In genomic region chr17:68580236-68580903, GRCh38 we compare ENCODE assay signal across 13 cellular contexts. TPM values are rescaled to one million over a fixed set of nuclear protein-coding genes. Genes with fewer than 3 reads are reported as not detected.
A peak's percentile ranks its signal among the peaks of the same experiment; 100 is the strongest.
DNase-seq lines count a peak whose midpoint lies in the region; ATAC-seq, FAIRE-seq and TF ChIP-seq lines count a peak whose summit lies in the region.
"Had no signal": no experiment of that assay in that cellular context is flagged by ENCODE, and none has a peak within 500 bp of the region (broad histone marks: within the 10 kb centered on the region; RNA-seq: fewer than 3 reads in every experiment).

No MANE protein-coding gene starts in this region.

- intact Hi-C loops in heart left ventricle (cut with DNase I) = no loop called here
- intact Hi-C loops in gastrocnemius medialis (cut with DNase I; ENCODE audit: low total_unique reads) = no loop called here

- H3K27me3 ChIP-seq in heart left ventricle = no peaks in the 10 kb centered on the region
- no peaks in the 10 kb centered on the region for H3K27me3 ChIP-seq in gastrocnemius medialis
- no peaks in the 10 kb centered on the region for H3K27me3 ChIP-seq in foreskin keratinocyte

- TF ChIP-seq POLR2A in heart left ventricle (IDR thresholded peaks at IDR 0.05) (no peak), gastrocnemius medialis (IDR thresholded peaks at IDR 0.05) (no peak), GM12891 (IDR thresholded peaks at IDR 0.05; ENCODE audit: low read depth, low read length) (no peak)

- WGBS in heart left ventricle, 4 donors = 58 to 78% (median 63%) methylated on average over 6 of the region's 6 CpGs

- H3K9me3 ChIP-seq in heart left ventricle = peaks cover 0 to 8% (median 0%) of the 10 kb centered on the region in 12 donors
- no peaks in the 10 kb centered on the region for H3K9me3 ChIP-seq in gastrocnemius medialis
- H3K9me3 ChIP-seq: Caco-2 had no signal

- peak; percentile 81 for DNase-seq in GM03348 (ENCODE audit: low spot score)
- peak; percentile 89 for DNase-seq in SIG-M5 treated with dmso at 0.1 percent for 504 hours (lab: John Stamatoyannopoulos, UW; ENCODE audit: unreplicated experiment)
- peak in 2 of 5 donors; percentile 8 to 41 for DNase-seq in heart left ventricle
- no peak for DNase-seq in gastrocnemius medialis
- no peak for DNase-seq in GM12891 (ENCODE audit: insufficient read length, low spot score)
- no peak for DNase-seq in foreskin keratinocyte
- no peak for DNase-seq in NCI-H446 (lab: John Stamatoyannopoulos, UW)
- DNase-seq: activated CD8-positive, alpha-beta T cell treated with anti-CD3 and anti-CD28 coated beads for 36 hours; Caco-2; H7; natural killer cell had no signal

- ATAC-seq in heart left ventricle (peak in 3 of 4 donors; percentile 54 to 86 (median 74)), gastrocnemius medialis (peak; percentile 32 to 59), foreskin keratinocyte (no peak), HG03565 (IDR thresholded peaks at IDR 0.05; ENCODE audit: unreplicated experiment) (no peak)
- ATAC-seq: activated CD8-positive, alpha-beta T cell treated with anti-CD3 and anti-CD28 coated beads for 36 hours; natural killer cell had no signal

- H3K27ac ChIP-seq in heart left ventricle = peak overlapping the region in 8 of 12 donors; percentile 4 to 92 (median 26)
- peak overlapping the region; percentile 2 to 39 (median 34) for H3K27ac ChIP-seq in gastrocnemius medialis
- no peak overlapping the region for H3K27ac ChIP-seq in foreskin keratinocyte

- TF ChIP-seq CTCF in heart left ventricle (IDR thresholded peaks at IDR 0.05) (no peak), gastrocnemius medialis (IDR thresholded peaks at IDR 0.05 in 4 of 5, conservative IDR thresholded peaks at IDR 0.05 in 1 of 5) (no peak), foreskin keratinocyte (conservative IDR thresholded peaks at IDR 0.05) (no peak)

- in situ Hi-C loops in gastrocnemius medialis (cut with MboI; ENCODE audit: low sequenced_read_pairs in 4 of 4) = no loop called here

- no peak overlapping the region for H3K4me3 ChIP-seq in heart left ventricle
- no peak overlapping the region for H3K4me3 ChIP-seq in gastrocnemius medialis

- FAIRE-seq in GM12891 (lab: Jason Lieb, UNC) = no peak

- H3K4me1 ChIP-seq in heart left ventricle (peaks cover 0 to 48% (median 2%) of the 10 kb centered on the region in 12 donors), gastrocnemius medialis (peaks cover 0 to 15% of the 10 kb centered on the region in 2 donors), foreskin keratinocyte (no peaks in the 10 kb centered on the region)
- H3K4me1 ChIP-seq: Caco-2 had no signal

- H3K36me3 ChIP-seq in heart left ventricle (no peaks in the 10 kb centered on the region), gastrocnemius medialis (no peaks in the 10 kb centered on the region)

TF ChIP-seq in GM12891, 5 proteins besides CTCF, POLR2A, EP300 and RAD21:
- TF ChIP-seq POU2F2 (IDR thresholded peaks at IDR 0.05; ENCODE audit: low read depth, low read length) = no peak
- no peak for TF ChIP-seq PAX5 (IDR thresholded peaks at IDR 0.05; ENCODE audit: insufficient read depth, low read length, severe bottlenecking)
- TF ChIP-seq TAF1 (IDR thresholded peaks at IDR 0.05; ENCODE audit: low read depth, low read length) = no peak
- TF ChIP-seq SPI1 (IDR thresholded peaks at IDR 0.05; ENCODE audit: low read depth, low read length) = no peak
- no peak for TF ChIP-seq POLR2AphosphoS5 (IDR thresholded peaks at IDR 0.05; ENCODE audit: low read depth, low read length)

RNA-seq across cellular contexts. Expression of gene FAM20A, which starts 20.8 kb away (rescaled TPM):
- 10 to 100 TPM in 3 of 9 donors, 1 to 10 TPM in 6; 5.1 to 37.9 (median 8.8) TPM for total RNA-seq in heart left ventricle
- polyA plus RNA-seq in heart left ventricle = 10 to 100 TPM in 1 of 2 donors, 1 to 10 TPM in 1; 2.6 to 10.9 TPM
- total RNA-seq in gastrocnemius medialis = 1 to 10 TPM in 3 of 4 donors, under 1 TPM in 1; 0.80 to 3.1 (median 1.4) TPM
- polyA plus RNA-seq in GM12891 (2012; ENCODE audit: low read depth, missing spikeins) = 0.05 TPM
- total RNA-seq in foreskin keratinocyte = not detected in 2 replicates
- polyA plus RNA-seq in foreskin keratinocyte = not detected in 2 replicates
- total RNA-seq: activated CD8-positive, alpha-beta T cell treated with anti-CD3 and anti-CD28 coated beads for 36 hours; glomerular endothelial cell had no signal

Comparison
In these comparisons a context has a peak if more than half of its experiments do, and no peak if none do; other contexts are left out.
1. DNase-seq: peak in GM03348 (single experiment) and SIG-M5 treated with dmso at 0.1 percent for 504 hours (single experiment); none in gastrocnemius medialis (0 of 2), GM12891 (single experiment), foreskin keratinocyte (0 of 2) and NCI-H446 (0 of 2).
2. ATAC-seq: peak in heart left ventricle (3 of 4) and gastrocnemius medialis (2 of 2); none in foreskin keratinocyte (single experiment) and HG03565 (single experiment).